Comparison of ENCODE assay signal across 1 cellular context in the genomic region with DNA sequence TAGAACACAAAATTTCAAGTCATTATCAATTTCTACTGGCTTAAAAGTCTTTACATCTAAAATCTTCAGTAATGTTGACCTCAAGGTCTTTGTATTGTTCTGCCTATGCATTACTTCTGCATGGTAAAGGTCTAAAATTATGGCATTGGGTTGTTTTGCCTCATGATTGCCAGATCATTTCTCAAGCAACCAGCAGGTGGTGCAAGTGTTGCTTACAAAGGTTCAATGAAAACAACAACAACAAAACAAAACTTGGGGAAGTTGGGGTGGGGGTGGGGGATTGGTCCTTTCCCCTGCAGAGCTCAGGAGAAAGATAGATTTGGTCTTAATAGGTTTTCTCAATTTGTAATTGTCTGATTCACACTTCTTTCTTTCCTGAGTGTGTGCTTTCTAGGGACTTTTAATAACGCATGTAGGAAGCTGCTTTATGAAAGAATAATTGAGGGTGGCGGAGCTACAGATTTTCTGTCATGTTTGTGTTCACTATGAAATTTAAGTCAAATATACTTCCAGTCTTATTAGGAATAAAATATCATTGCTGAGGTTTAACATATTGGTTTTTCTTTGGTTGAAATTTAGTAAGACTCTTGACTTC.
TF ChIP-seq lines count a peak whose summit lies in the region.

No MANE protein-coding gene starts in this region.

TF ChIP-seq in IMR-90, 13 proteins besides CTCF, POLR2A, EP300 and RAD21:
- no peak for TF ChIP-seq RCOR1 (IDR thresholded peaks at IDR 0.05; ENCODE audit: insufficient replicate concordance, low read length)
- no peak for TF ChIP-seq MAFK (IDR thresholded peaks at IDR 0.05; ENCODE audit: low read depth, low read length)
- no peak for TF ChIP-seq MAZ (IDR thresholded peaks at IDR 0.05; ENCODE audit: borderline replicate concordance, low read depth, low read length)
- TF ChIP-seq FOS (IDR thresholded peaks at IDR 0.05; ENCODE audit: low read depth, low read length) = no peak
- TF ChIP-seq CEBPB (IDR thresholded peaks at IDR 0.05; ENCODE audit: low read depth, low read length) = no peak
- no peak for TF ChIP-seq SMC3 (IDR thresholded peaks at IDR 0.05; ENCODE audit: low read depth, low read length)
- TF ChIP-seq, protein P1, sequence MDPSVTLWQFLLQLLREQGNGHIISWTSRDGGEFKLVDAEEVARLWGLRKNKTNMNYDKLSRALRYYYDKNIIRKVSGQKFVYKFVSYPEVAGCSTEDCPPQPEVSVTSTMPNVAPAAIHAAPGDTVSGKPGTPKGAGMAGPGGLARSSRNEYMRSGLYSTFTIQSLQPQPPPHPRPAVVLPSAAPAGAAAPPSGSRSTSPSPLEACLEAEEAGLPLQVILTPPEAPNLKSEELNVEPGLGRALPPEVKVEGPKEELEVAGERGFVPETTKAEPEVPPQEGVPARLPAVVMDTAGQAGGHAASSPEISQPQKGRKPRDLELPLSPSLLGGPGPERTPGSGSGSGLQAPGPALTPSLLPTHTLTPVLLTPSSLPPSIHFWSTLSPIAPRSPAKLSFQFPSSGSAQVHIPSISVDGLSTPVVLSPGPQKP (IDR thresholded peaks at IDR 0.05; ENCODE audit: borderline replicate concordance, low read depth, low read length) = no peak
- no peak for TF ChIP-seq CHD1 (IDR thresholded peaks at IDR 0.05; ENCODE audit: low read depth, low read length)
